ENCODE assay signal across 2 cellular contexts in the genomic region with DNA sequence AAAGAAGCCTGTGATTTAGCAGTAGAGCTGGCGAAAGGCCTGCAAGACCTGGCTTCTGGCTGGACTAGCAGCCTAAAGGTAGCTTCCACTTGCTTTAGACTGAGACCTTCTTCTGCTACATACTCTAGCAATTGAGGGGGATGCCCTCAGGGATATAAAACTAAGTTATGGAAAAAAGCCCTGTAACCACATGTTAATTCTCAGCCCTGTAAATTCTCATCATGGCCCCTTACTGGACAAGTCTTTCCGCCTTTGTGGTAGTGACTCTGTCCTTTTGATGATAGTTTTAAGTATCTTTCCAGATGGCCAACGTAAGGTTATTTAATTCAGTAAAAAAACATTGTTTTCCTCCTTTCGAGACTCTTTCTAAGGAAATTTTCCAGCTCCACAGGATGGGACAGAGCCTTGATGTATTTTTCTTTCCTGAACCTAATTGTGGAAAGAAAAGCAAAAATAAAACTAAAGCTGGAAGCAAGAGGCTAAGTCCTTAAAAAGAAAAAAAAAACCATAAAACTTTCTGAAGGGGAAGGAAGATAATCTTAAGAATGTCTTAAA.
TF ChIP-seq lines count a peak whose summit lies in the region.

No MANE protein-coding gene starts in this region.

TF ChIP-seq in IMR-90, 13 proteins besides CTCF, POLR2A, EP300 and RAD21:
- no peak for TF ChIP-seq CEBPB (IDR thresholded peaks at IDR 0.05; ENCODE audit: low read depth, low read length)

TF ChIP-seq in endothelial cell of umbilical vein, 7 proteins besides CTCF, POLR2A, EP300 and RAD21:
- TF ChIP-seq JUN (IDR thresholded peaks at IDR 0.05; ENCODE audit: borderline replicate concordance, insufficient read depth, insufficient read length, low read depth) (no peak), EZH2 (IDR thresholded peaks at IDR 0.05; ENCODE audit: borderline replicate concordance, low read depth, low read length, severe bottlenecking) (no peak), GATA2 (IDR thresholded peaks at IDR 0.05; ENCODE audit: insufficient read depth, insufficient read length, low read depth, low read length) (no peak), MAX (IDR thresholded peaks at IDR 0.05; ENCODE audit: insufficient read depth, insufficient read length) (no peak), FOS (IDR thresholded peaks at IDR 0.05; ENCODE audit: borderline replicate concordance, insufficient read depth, low read length) (no peak), POLR2AphosphoS5 (IDR thresholded peaks at IDR 0.05; ENCODE audit: insufficient read depth, low read depth, low read length) (no peak), MYC (IDR thresholded peaks at IDR 0.05; ENCODE audit: low read depth, low read length) (no peak)
